Comparison of ENCODE assay signal across 9 cellular contexts in genomic region chr22:25404923-25405853, GRCh38.
DNase-seq lines count a peak whose midpoint lies in the region; ATAC-seq, FAIRE-seq and TF ChIP-seq lines count a peak whose summit lies in the region.
"Had no signal": no experiment of that assay in that cellular context is flagged by ENCODE, and none has a peak within 500 bp of the region (broad histone marks: within the 10 kb centered on the region; RNA-seq: fewer than 3 reads in every experiment).

No MANE protein-coding gene starts in this region.

- H3K27ac Mint-ChIP-seq in activated naive CD8-positive, alpha-beta T cell: peak overlapping the region; percentile 38

- H3K4me1 Mint-ChIP-seq in activated naive CD8-positive, alpha-beta T cell (ENCODE audit: low read depth): peaks cover 33% of the 10 kb centered on the region

- H3K36me3 ChIP-seq in pancreas (no peaks in the 10 kb centered on the region), tibial nerve (no peaks in the 10 kb centered on the region)

- H3K27ac ChIP-seq in pancreas (peak overlapping the region; percentile 70 to 81 (median 72)), tibial nerve (peak overlapping the region; percentile 62 to 91 (median 87))

- H3K4me3 Mint-ChIP-seq in activated naive CD8-positive, alpha-beta T cell: peak overlapping the region; percentile 80

- H3K36me3 Mint-ChIP-seq in activated naive CD8-positive, alpha-beta T cell: no peaks in the 10 kb centered on the region

- H3K9me3 Mint-ChIP-seq in activated naive CD8-positive, alpha-beta T cell (ENCODE audit: low read depth): no peaks in the 10 kb centered on the region

- no peaks in the 10 kb centered on the region for H3K9me3 ChIP-seq in pancreas
- no peaks in the 10 kb centered on the region for H3K9me3 ChIP-seq in tibial nerve

- TF ChIP-seq CTCF in pancreas (IDR thresholded peaks at IDR 0.05) (no peak), tibial nerve (IDR thresholded peaks at IDR 0.05) (no peak)

- WGBS in pancreas, 2 donors: 1% methylated on average over 66 to 118 of the region's 118 CpGs
- 1 to 2% methylated on average over 18 to 34 of the region's 118 CpGs for WGBS in tibial nerve, 2 donors

- DNase-seq in NCI-H1417 (lab: John Stamatoyannopoulos, UW): peak; percentile 20 to 60 (median 51)
- DNase-seq in NCI-H1417 treated with DMSO at 0.1 percent for 48 hours (lab: John Stamatoyannopoulos, UW): no peak
- peak; percentile 43 for DNase-seq in SK-N-DZ (ENCODE audit: low spot score)
- DNase-seq in Right ventricle myocardium inferior (ENCODE audit: missing footprints): peak; percentile 93
- DNase-seq in pancreas: peak; percentile 74 to 92 (median 84)
- DNase-seq in tibial nerve (ENCODE audit: low spot score in 2 of 2): peak; percentile 54 to 64

- intact Hi-C loops in Right ventricle myocardium inferior (cut with DNase I) (no loop called here), pancreas (cut with DNase I) (no loop called here)

- ATAC-seq in HG03095 (IDR thresholded peaks at IDR 0.05; ENCODE audit: unreplicated experiment) (peak; percentile 56), Right ventricle myocardium inferior (peak; percentile 74), pancreas (peak; percentile 60 to 78 (median 72))

- H3K27me3 Mint-ChIP-seq in activated naive CD8-positive, alpha-beta T cell: no peaks in the 10 kb centered on the region

- peak; percentile 38 to 80 for TF ChIP-seq POLR2A in tibial nerve (IDR thresholded peaks at IDR 0.05)

- H3K4me1 ChIP-seq in pancreas: peaks cover 0 to 16% (median 10%) of the 10 kb centered on the region in 3 donors
- H3K4me1 ChIP-seq in tibial nerve: peaks cover 0 to 44% (median 24%) of the 10 kb centered on the region in 4 donors

- FAIRE-seq in pancreas (lab: Jason Lieb, UNC): no peak
- FAIRE-seq: G401.6 had no signal

- peak in 1 of 2 donors; percentile 54 for TF ChIP-seq EP300 in tibial nerve (IDR thresholded peaks at IDR 0.05)

- H3K27me3 ChIP-seq in pancreas (no peaks in the 10 kb centered on the region), tibial nerve (no peaks in the 10 kb centered on the region)

- H3K4me3 ChIP-seq in pancreas: peak overlapping the region; percentile 73 to 84 (median 78)
- peak overlapping the region; percentile 63 to 87 (median 67) for H3K4me3 ChIP-seq in tibial nerve
